In the genomic region with DNA sequence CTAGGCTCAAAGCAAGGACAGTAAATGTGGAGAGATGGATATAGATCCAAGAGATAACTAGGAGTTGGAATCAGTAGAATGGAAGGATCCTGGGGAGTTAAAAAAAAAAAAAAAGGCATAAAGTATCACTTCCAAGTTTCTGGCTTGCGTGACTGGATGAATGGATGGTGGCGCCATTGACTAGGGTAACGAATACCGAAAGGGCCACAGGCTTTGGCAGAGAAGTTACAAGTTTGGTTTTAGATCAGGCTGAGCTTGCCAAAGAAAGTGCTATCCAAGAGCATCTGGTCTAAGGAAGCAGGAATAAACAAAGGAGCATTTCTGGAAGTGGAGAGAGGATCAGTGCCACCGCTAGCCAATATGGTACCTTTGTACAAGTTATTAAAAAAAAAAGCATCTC, we compare ENCODE assay signal across 29 cellular contexts. TPM values are rescaled to one million over a fixed set of nuclear protein-coding genes. Genes with fewer than 3 reads are reported as not detected.
"Had no signal": no experiment of that assay in that cellular context is flagged by ENCODE, and none has a peak within 500 bp of the region (broad histone marks: within the 10 kb centered on the region; RNA-seq: fewer than 3 reads in every experiment).

No MANE protein-coding gene starts in this region.

- ATAC-seq: activated CD4-positive, alpha-beta T cell treated with anti-CD3 and anti-CD28 coated beads for 36 hours; activated CD8-positive, alpha-beta memory T cell treated with anti-CD3 and anti-CD28 coated beads, Interleukin-2, amount 10 ng/mL, durations not matched to agents 7 days and 5 days; activated CD8-positive, alpha-beta T cell treated with anti-CD3 and anti-CD28 coated beads, Interleukin-2, amount 10 ng/mL, durations not matched to agents 7 days and 5 days; activated naive CD8-positive, alpha-beta T cell treated with anti-CD3 and anti-CD28 coated beads, Interleukin-2, amount 50 U/mL, for 24 hours; body of pancreas; esophagus mucosa; gastroesophageal sphincter had no signal

- H3K27ac ChIP-seq: adrenal gland, body of pancreas, colonic mucosa, gastroesophageal sphincter had no signal

- H3K27me3 ChIP-seq: adrenal gland, body of pancreas, colonic mucosa, gastroesophageal sphincter had no signal

- H3K4me1 ChIP-seq: adrenal gland, body of pancreas, colonic mucosa, gastroesophageal sphincter had no signal

- H3K4me3 ChIP-seq: adrenal gland, body of pancreas, colonic mucosa, gastroesophageal sphincter had no signal

- DNase-seq: activated CD4-positive, alpha-beta memory T cell treated with anti-CD3 and anti-CD28 coated beads for 36 hours; activated CD4-positive, alpha-beta T cell treated with anti-CD3 and anti-CD28 coated beads for 36 hours; activated CD4-positive, alpha-beta T cell treated with anti-CD3 and anti-CD28 coated beads, Interleukin-2, amount 10 ng/mL, durations not matched to agents 24 days and 14 days; activated CD4-positive, CD25-positive, alpha-beta regulatory T cell; activated CD4-positive, CD25-positive, alpha-beta regulatory T cell treated with anti-CD3 and anti-CD28 coated beads, Interleukin-2, amount 50 U/mL, for 72 hours; activated CD8-positive, alpha-beta memory T cell treated with anti-CD3 and anti-CD28 coated beads, Interleukin-2, amount 10 ng/mL, durations not matched to agents 7 days and 5 days; activated CD8-positive, alpha-beta memory T cell treated with anti-CD3 and anti-CD28 coated beads, Interleukin-2, amount 50 U/mL, for 4 hours; activated CD8-positive, alpha-beta T cell treated with anti-CD3 and anti-CD28 coated beads, Interleukin-2, amount 10 ng/mL, durations not matched to agents 7 days and 5 days; activated effector memory CD4-positive, alpha-beta T cell treated with anti-CD3 and anti-CD28 coated beads, Interleukin-2, amount 50 U/mL, for 16 hours; activated naive CD4-positive, alpha-beta T cell treated with anti-CD3 and anti-CD28 coated beads for 36 hours; activated naive CD8-positive, alpha-beta T cell treated with anti-CD3 and anti-CD28 coated beads for 36 hours; activated naive CD8-positive, alpha-beta T cell treated with anti-CD3 and anti-CD28 coated beads, Interleukin-2, amount 50 U/mL, for 24 hours; activated T-cell treated with anti-CD3 and anti-CD28 coated beads, Interleukin-2, amount 50 U/mL, for 1 hour; activated T-cell treated with anti-CD3 and anti-CD28 coated beads, Interleukin-2, amount 50 U/mL, for 48 hours; adrenal gland; amygdala; aorta; body of pancreas; central memory CD4-positive, alpha-beta T cell; cerebellar nuclear complex; colonic mucosa; effector CD8-positive, alpha-beta T cell; foreskin melanocyte; T-helper 2 cell had no signal

- H3K9me3 ChIP-seq: adrenal gland, body of pancreas, colonic mucosa had no signal

- H3K36me3 ChIP-seq: adrenal gland, colonic mucosa had no signal

RNA-seq across cellular contexts. Expression of gene SGK2, which starts 33.8 kb away (rescaled TPM):
- total RNA-seq: activated T-helper 1 cell treated with anti-CD3 and anti-CD28 coated beads, Interleukin-12 subunit alpha, Interleukin-12 subunit beta, Interleukin-2, Interleukin-4 antibody, amounts not matched to agents 30 ng/mL and 10 ng/mL and 1 ng/mL, durations not matched to agents 14 hours and 24 hours and 36 hours; glomerular endothelial cell; T-helper 1 cell treated with Interleukin-12 subunit alpha and Interleukin-12 subunit beta and Interleukin-4 antibody, amounts not matched to agents 30 ng/mL and 1 ng/mL, for 36 hours had no signal
